In genomic region chr6:145350928-145351327, GRCh38 we compare ENCODE assay signal across 24 cellular contexts.
"Had no signal": no experiment of that assay in that cellular context is flagged by ENCODE, and none has a peak within 500 bp of the region (broad histone marks: within the 10 kb centered on the region; RNA-seq: fewer than 3 reads in every experiment).

No MANE protein-coding gene starts in this region.

- H3K36me3 ChIP-seq: ascending aorta had no signal

- H3K27ac ChIP-seq: ascending aorta, body of pancreas, SK-N-MC had no signal

- ATAC-seq: activated CD4-positive, CD25-positive, alpha-beta regulatory T cell treated with anti-CD3 and anti-CD28 coated beads, Interleukin-2, amount 50 U/mL, for 24 hours; activated CD8-positive, alpha-beta T cell treated with anti-CD3 and anti-CD28 coated beads for 36 hours; activated naive CD4-positive, alpha-beta T cell treated with anti-CD3 and anti-CD28 coated beads, Interleukin-2, amount 50 U/mL, for 72 hours; activated naive CD8-positive, alpha-beta T cell treated with anti-CD3 and anti-CD28 coated beads, Interleukin-2, amount 50 U/mL, for 24 hours; body of pancreas had no signal

- H3K27me3 ChIP-seq: ascending aorta, body of pancreas had no signal

- H3K4me1 ChIP-seq: ascending aorta, body of pancreas had no signal

- H3K4me3 ChIP-seq: ascending aorta, body of pancreas, SK-N-MC had no signal

- H3K9me3 ChIP-seq: ascending aorta, body of pancreas had no signal

- DNase-seq: activated CD4-positive, alpha-beta T cell treated with anti-CD3 and anti-CD28 coated beads for 4 hours; activated CD8-positive, alpha-beta memory T cell treated with anti-CD3 and anti-CD28 coated beads, Interleukin-2, amount 50 U/mL, for 48 hours; activated CD8-positive, alpha-beta T cell treated with anti-CD3 and anti-CD28 coated beads for 36 hours; activated effector memory CD4-positive, alpha-beta T cell treated with anti-CD3 and anti-CD28 coated beads, Interleukin-2, amount 50 U/mL, for 16 hours; activated naive CD4-positive, alpha-beta T cell treated with Interleukin-2 at 50 U/mL for 16 hours; activated naive CD8-positive, alpha-beta T cell treated with anti-CD3 and anti-CD28 coated beads, Interleukin-2, amount 50 U/mL, for 24 hours; activated T-cell treated with anti-CD3 and anti-CD28 coated beads, Interleukin-2, amount 50 U/mL, for 1 hour; amniotic stem cell; body of pancreas; cerebellar nuclear complex; MV-4-11; NCI-H1092 treated with DMSO at 0.1 percent for 48 hours; NCI-H1417 treated with DMSO at 0.1 percent for 48 hours; NCI-H1694; NCI-H2029; NCI-H345; NCI-H510A; NCI-H526 treated with DMSO at 0.1 percent for 48 hours; SIG-M5; T-helper 1 cell had no signal
